Comparison of ENCODE assay signal across 8 cellular contexts in genomic region chr6:142946924-142947701, GRCh38.
DNase-seq lines count a peak whose midpoint lies in the region; ATAC-seq and TF ChIP-seq lines count a peak whose summit lies in the region.

No MANE protein-coding gene starts in this region.

- no peaks in the 10 kb centered on the region for H3K27me3 ChIP-seq in muscle layer of colon (ENCODE audit: control insufficient read depth in 1 of 2, insufficient read depth in 2 of 2, low read length in 2 of 2)

- H3K27ac ChIP-seq in muscle layer of colon (ENCODE audit: low read depth, low read length) = peak overlapping the region; percentile 99

- H3K4me3 ChIP-seq in muscle layer of colon (ENCODE audit: low read depth in 1 of 2, low read length in 2 of 2) = peak overlapping the region; percentile 90 to 95

- H3K4me1 ChIP-seq in muscle layer of colon (ENCODE audit: insufficient read depth, low read length) = peaks cover 18% of the 10 kb centered on the region

- peak overlapping the region; percentile 99 for H3K9ac ChIP-seq in muscle layer of colon (ENCODE audit: low read length)

- H3K36me3 ChIP-seq in muscle layer of colon (ENCODE audit: insufficient read depth, low read length) = no peaks in the 10 kb centered on the region

- peak; percentile 48 for ATAC-seq in HG02870 (IDR thresholded peaks at IDR 0.05; ENCODE audit: unreplicated experiment)

- DNase-seq in NCI-H146 (lab: John Stamatoyannopoulos, UW) (peak; percentile 36), NCI-H146 treated with DMSO at 0.1 percent for 48 hours (lab: John Stamatoyannopoulos, UW; ENCODE audit: unreplicated experiment) (no peak), NCI-H774 (lab: John Stamatoyannopoulos, UW) (peak; percentile 71), activated T-cell treated with anti-CD3 and anti-CD28 coated beads for 48 hours (ENCODE audit: low read depth) (peak; percentile 76), erythroblast (lab: John Stamatoyannopoulos, UW) (peak; percentile 37 to 59)
- peak; percentile 68 to 71 for DNase-seq in stimulated activated CD8-positive, alpha-beta memory T cell treated with anti-CD3 and anti-CD28 coated beads, Interleukin-7, amount 100 ng/mL, for 48 hours (ENCODE audit: extremely low read depth in 1 of 2, low read depth in 1 of 2)

- H3K9me3 ChIP-seq in muscle layer of colon (ENCODE audit: low read length) = no peaks in the 10 kb centered on the region

- peak; percentile 21 for TF ChIP-seq POLR2A in erythroblast (IDR thresholded peaks at IDR 0.05; ENCODE audit: low read length)
